12 cellular contexts compared by ENCODE assay signal in the genomic region with DNA sequence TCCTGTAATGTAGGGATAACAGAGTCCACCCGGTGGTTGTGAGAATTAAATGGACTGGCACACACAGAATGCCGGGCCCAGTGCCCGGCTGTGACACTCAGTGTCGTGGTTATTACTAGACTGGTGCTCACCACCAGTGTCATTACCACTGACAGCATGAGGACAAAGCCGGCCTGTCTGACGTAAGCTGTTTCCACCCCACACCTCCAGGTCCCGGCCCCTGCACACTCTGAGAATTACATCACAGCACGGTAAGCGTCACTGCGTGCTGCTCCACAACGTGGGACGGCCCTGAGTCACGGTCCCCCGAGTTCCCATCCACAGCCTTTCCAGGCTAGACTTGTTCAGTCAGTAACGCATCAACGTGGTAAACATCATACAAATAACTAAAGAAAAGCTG. TPM values are rescaled to one million over a fixed set of nuclear protein-coding genes. Genes with fewer than 3 reads are reported as not detected.
A peak's percentile ranks its signal among the peaks of the same experiment; 100 is the strongest.
DNase-seq lines count a peak whose midpoint lies in the region; ATAC-seq and TF ChIP-seq lines count a peak whose summit lies in the region.
"Had no signal": no experiment of that assay in that cellular context is flagged by ENCODE, and none has a peak within 500 bp of the region (broad histone marks: within the 10 kb centered on the region; RNA-seq: fewer than 3 reads in every experiment).

No MANE protein-coding gene starts in this region.

- H3K79me2 ChIP-seq in OCI-LY7 (ENCODE audit: insufficient read depth, low read depth, low read length), result no peaks in the 10 kb centered on the region

- CTCF ChIA-PET in OCI-LY7 (lab: Charles Lee; ENCODE audit: unreplicated experiment), result no interaction called here

- peaks cover 4 to 10% of the 10 kb centered on the region in 2 donors for H3K4me1 ChIP-seq in breast epithelium
- H3K4me1 ChIP-seq in iPS-15b (ENCODE audit: control insufficient read depth, insufficient read depth, low read length), result peaks cover 7% of the 10 kb centered on the region
- peaks cover 0 to 73% (median 60%) of the 10 kb centered on the region in 4 donors for H3K4me1 ChIP-seq in sigmoid colon
- H3K4me1 ChIP-seq in OCI-LY7 (ENCODE audit: insufficient read depth, low read length, poor library complexity, severe bottlenecking), result no peaks in the 10 kb centered on the region

- no peaks in the 10 kb centered on the region for H3K9me2 ChIP-seq in OCI-LY7 (ENCODE audit: insufficient read depth, low read length)

- H3K9me3 ChIP-seq in breast epithelium, result no peaks in the 10 kb centered on the region
- H3K9me3 ChIP-seq in iPS-15b (ENCODE audit: control insufficient read depth, insufficient read depth, low read length), result no peaks in the 10 kb centered on the region
- H3K9me3 ChIP-seq in sigmoid colon, result no peaks in the 10 kb centered on the region
- H3K9me3 ChIP-seq in OCI-LY7 (ENCODE audit: low read length), result no peaks in the 10 kb centered on the region
- H3K9me3 ChIP-seq: uterus had no signal

- DNase-seq in G401 (ENCODE audit: low spot score) (peak; percentile 63), breast epithelium (ENCODE audit: low spot score in 2 of 2) (peak in 1 of 2 donors; percentile 76), sigmoid colon (peak; percentile 91), OCI-LY7 (ENCODE audit: low spot score) (no peak)
- DNase-seq in stimulated activated naive B cell treated with anti-CD40 and anti-IgM and Interleukin-4, amounts not matched to agents 10 μg/mL and 1 μg/mL and 100 μg/mL, for 72 hours, result no peak
- no peak for DNase-seq in activated naive CD4-positive, alpha-beta T cell treated with anti-CD3 and anti-CD28 coated beads, Interleukin-2, amount 50 U/mL, for 16 hours
- DNase-seq: HCEC 1CT, NCI-H82 had no signal

- H3K4me3 ChIP-seq in breast epithelium, result peak overlapping the region in 2 of 3 donors; percentile 29 to 49
- no peak overlapping the region for H3K4me3 ChIP-seq in iPS-15b (ENCODE audit: low read depth, low read length)
- H3K4me3 ChIP-seq in sigmoid colon, result peak overlapping the region in 2 of 4 donors; percentile 11 to 26
- no peak overlapping the region for H3K4me3 ChIP-seq in OCI-LY7 (ENCODE audit: low read depth, low read length, poor library complexity, severe bottlenecking)
- H3K4me3 ChIP-seq: uterus had no signal

- peaks cover 0 to 6% of the 10 kb centered on the region in 2 donors for H3K9me3 Mint-ChIP-seq in stimulated activated naive B cell treated with anti-CD40 and anti-IgM and Interleukin-4, amounts not matched to agents 10 μg/mL and 1 μg/mL and 100 μg/mL, for 72 hours
- H3K9me3 Mint-ChIP-seq: activated naive CD4-positive, alpha-beta T cell treated with anti-CD3 and anti-CD28 coated beads, Interleukin-2, amount 50 U/mL, for 24 hours had no signal

- no peaks in the 10 kb centered on the region for H3K36me3 ChIP-seq in breast epithelium
- H3K36me3 ChIP-seq in iPS-15b (ENCODE audit: control insufficient read depth, insufficient read depth, low read length), result no peaks in the 10 kb centered on the region
- H3K36me3 ChIP-seq in sigmoid colon, result peaks cover 0 to 5% (median 0%) of the 10 kb centered on the region in 4 donors
- H3K36me3 ChIP-seq in OCI-LY7 (ENCODE audit: insufficient read depth, low read length), result no peaks in the 10 kb centered on the region
- H3K36me3 ChIP-seq: uterus had no signal

- no peaks in the 10 kb centered on the region for H4K20me1 ChIP-seq in OCI-LY7 (ENCODE audit: insufficient read depth, low read length)

- TF ChIP-seq POLR2A in breast epithelium (IDR thresholded peaks at IDR 0.05) (no peak), sigmoid colon (IDR thresholded peaks at IDR 0.05) (no peak)

- no peaks in the 10 kb centered on the region for H3K36me3 Mint-ChIP-seq in stimulated activated naive B cell treated with anti-CD40 and anti-IgM and Interleukin-4, amounts not matched to agents 10 μg/mL and 1 μg/mL and 100 μg/mL, for 72 hours
- H3K36me3 Mint-ChIP-seq: activated naive CD4-positive, alpha-beta T cell treated with anti-CD3 and anti-CD28 coated beads, Interleukin-2, amount 50 U/mL, for 24 hours had no signal

- no TSS peak for BruUV-seq in OCI-LY7 (replicated peaks; lab: Mats Ljungman, UMichigan)

- H3K27me3 ChIP-seq in breast epithelium (no peaks in the 10 kb centered on the region), iPS-15b (ENCODE audit: control insufficient read depth, insufficient read depth, low read length) (no peaks in the 10 kb centered on the region), sigmoid colon (no peaks in the 10 kb centered on the region)
- H3K27me3 ChIP-seq: uterus had no signal

- peak overlapping the region; percentile 19 for H3K9ac ChIP-seq in iPS-15b (ENCODE audit: low read depth, low read length)

- WGBS in sigmoid colon, 2 donors, result 41 to 82% methylated on average over 16 of the region's 16 CpGs

- no peak overlapping the region for H2AFZ ChIP-seq in OCI-LY7 (ENCODE audit: low read length)

- H3K27ac Mint-ChIP-seq in stimulated activated naive B cell treated with anti-CD40 and anti-IgM and Interleukin-4, amounts not matched to agents 10 μg/mL and 1 μg/mL and 100 μg/mL, for 72 hours, result no peak overlapping the region
- H3K27ac Mint-ChIP-seq: activated naive CD4-positive, alpha-beta T cell treated with anti-CD3 and anti-CD28 coated beads, Interleukin-2, amount 50 U/mL, for 24 hours had no signal

- H3K4me1 Mint-ChIP-seq in stimulated activated naive B cell treated with anti-CD40 and anti-IgM and Interleukin-4, amounts not matched to agents 10 μg/mL and 1 μg/mL and 100 μg/mL, for 72 hours, result no peaks in the 10 kb centered on the region
- H3K4me1 Mint-ChIP-seq: activated naive CD4-positive, alpha-beta T cell treated with anti-CD3 and anti-CD28 coated beads, Interleukin-2, amount 50 U/mL, for 24 hours had no signal

- intact Hi-C loops in breast epithelium (cut with DNase I; ENCODE audit: low total_unique reads), result no loop called here
- intact Hi-C loops in sigmoid colon (cut with DNase I), result no loop called here
- intact Hi-C loops in OCI-LY7 (cut with micrococcal nuclease; ENCODE audit: unreplicated experiment), result no loop called here

- no peaks in the 10 kb centered on the region for H3K27me3 Mint-ChIP-seq in stimulated activated naive B cell treated with anti-CD40 and anti-IgM and Interleukin-4, amounts not matched to agents 10 μg/mL and 1 μg/mL and 100 μg/mL, for 72 hours

- in situ Hi-C loops in G401 (cut with HindIII; ENCODE audit: low sequenced_read_pairs), result no loop called here

- H3K27ac ChIP-seq in breast epithelium (peak overlapping the region; percentile 84 to 88), sigmoid colon (peak overlapping the region; percentile 72 to 85 (median 75)), OCI-LY7 (ENCODE audit: low read depth, low read length, poor library complexity, severe bottlenecking) (no peak overlapping the region)

- no peak overlapping the region for H3K4me2 ChIP-seq in OCI-LY7 (ENCODE audit: low read length)

- no peak for TF ChIP-seq CTCF in breast epithelium (IDR thresholded peaks at IDR 0.05)
- no peak for TF ChIP-seq CTCF in sigmoid colon (IDR thresholded peaks at IDR 0.05)
- TF ChIP-seq CTCF in OCI-LY7 (conservative IDR thresholded peaks at IDR 0.05; ENCODE audit: low read length), result no peak

- peak in 2 of 4 donors; percentile 56 to 74 for TF ChIP-seq EP300 in sigmoid colon (IDR thresholded peaks at IDR 0.05)

- H3K4me3 Mint-ChIP-seq in stimulated activated naive B cell treated with anti-CD40 and anti-IgM and Interleukin-4, amounts not matched to agents 10 μg/mL and 1 μg/mL and 100 μg/mL, for 72 hours, result no peak overlapping the region
- H3K4me3 Mint-ChIP-seq: activated naive CD4-positive, alpha-beta T cell treated with anti-CD3 and anti-CD28 coated beads, Interleukin-2, amount 50 U/mL, for 24 hours had no signal

- POLR2A ChIA-PET in OCI-LY7 (lab: Charles Lee), result interaction anchor here (0.6 kb wide), 1 partner anchor 69 kb away, joined by 3 read pairs; no protein-coding TSS in a partner anchor

- no peak for ATAC-seq in stimulated activated naive B cell treated with anti-CD40 and anti-IgM and Interleukin-4, amounts not matched to agents 10 μg/mL and 1 μg/mL and 100 μg/mL, for 72 hours (replicated peaks)
- no peak for ATAC-seq in GM19463 (IDR thresholded peaks at IDR 0.05; ENCODE audit: unreplicated experiment)

RNA-seq across cellular contexts. Expression of a gene that starts 22.9 kb away (rescaled TPM):
- total RNA-seq in G401 (2014; rRNA removed; shearing (Covaris generic)), result 13.6 and 49.5 TPM in 2 replicates
- total RNA-seq in breast epithelium, result 100 to 1,000 TPM in 1 of 3 donors, 10 to 100 TPM in 2; 54.2 to 125 (median 87.2) TPM
- 100 to 1,000 TPM in 3 of 4 donors, 10 to 100 TPM in 1; 93.1 to 146 (median 125) TPM for total RNA-seq in sigmoid colon
- polyA plus RNA-seq in sigmoid colon, result 10 to 100 TPM; 12.6 to 72.3 (median 15.0) TPM
- under 0.01 TPM in 2 replicates for total RNA-seq in OCI-LY7 (2014; rRNA removed; shearing (Covaris generic))
- total RNA-seq in OCI-LY7 (2022), result 0.06 and 0.08 TPM in 2 replicates

Comparison
In these comparisons a context has a peak if more than half of its experiments do, and no peak if none do; other contexts are left out.
1. DNase-seq: peak in G401 (single experiment) and sigmoid colon (single experiment); none in stimulated activated naive B cell treated with anti-CD40 and anti-IgM and Interleukin-4, amounts not matched to agents 10 μg/mL and 1 μg/mL and 100 μg/mL, for 72 hours (single experiment), activated naive CD4-positive, alpha-beta T cell treated with anti-CD3 and anti-CD28 coated beads, Interleukin-2, amount 50 U/mL, for 16 hours (single experiment) and OCI-LY7 (single experiment).
2. H3K4me3 ChIP-seq: peak in breast epithelium (2 of 3); none in iPS-15b (single experiment) and OCI-LY7 (single experiment).
3. RNA of a gene that starts 22.9 kb away (total RNA-seq): 93.1 to 146 TPM in sigmoid colon, 54.2 to 125 TPM in breast epithelium and 13.6 to 49.5 TPM in G401; under 0.01 to 0.08 TPM in OCI-LY7; every median in the first group is over 10 times any median in the second.